In the genomic region with DNA sequence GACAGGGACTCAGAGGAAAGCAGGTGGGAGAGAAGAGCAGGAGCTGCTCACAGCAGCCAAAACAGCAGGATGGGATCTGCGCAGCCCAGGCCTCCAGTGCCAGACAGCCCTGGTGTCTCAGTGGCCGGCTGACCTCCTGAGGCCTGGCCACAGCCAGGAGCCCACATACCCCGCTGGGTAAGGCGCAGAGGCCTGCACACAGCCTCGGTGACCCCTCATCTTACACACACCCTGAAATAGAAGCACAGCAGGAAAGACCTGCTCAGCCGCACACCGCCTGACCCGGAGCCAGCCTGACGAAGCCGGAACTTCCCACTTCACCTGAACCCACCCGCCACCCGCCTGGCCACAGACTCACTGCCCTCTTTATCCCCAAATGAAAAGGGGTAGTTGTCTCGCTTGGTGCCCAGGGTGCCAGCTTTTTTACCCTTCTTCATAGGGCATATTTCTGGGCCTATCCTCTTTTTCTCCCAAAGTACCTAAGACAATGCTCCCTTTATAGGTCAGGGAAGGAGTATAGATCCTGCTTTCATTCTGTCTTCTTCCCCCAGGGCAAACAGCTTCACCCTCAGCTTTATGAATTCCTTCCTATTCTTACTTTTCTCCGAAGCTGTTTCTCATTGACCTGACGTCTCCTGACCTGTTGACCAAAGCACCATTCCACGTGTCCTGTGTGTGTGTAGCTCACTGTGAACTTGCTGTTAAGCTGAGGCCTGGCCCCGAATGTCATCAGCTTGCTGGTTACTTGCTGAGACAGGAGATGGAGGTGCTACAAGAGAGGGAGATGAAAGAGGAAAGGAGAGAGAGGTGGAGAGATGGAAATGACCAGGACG, we compare ENCODE assay signal across 14 cellular contexts. TPM values are rescaled to one million over a fixed set of nuclear protein-coding genes. Genes with fewer than 3 reads are reported as not detected.
DNase-seq lines count a peak whose midpoint lies in the region; ATAC-seq and TF ChIP-seq lines count a peak whose summit lies in the region.
"Had no signal": no experiment of that assay in that cellular context is flagged by ENCODE, and none has a peak within 500 bp of the region (broad histone marks: within the 10 kb centered on the region; RNA-seq: fewer than 3 reads in every experiment).

No MANE protein-coding gene starts in this region.

- H3K4me3 Mint-ChIP-seq in endodermal cell (no peak overlapping the region), neural crest cell (no peak overlapping the region), type B pancreatic cell (peak overlapping the region; percentile 4), osteocyte (ENCODE audit: unreplicated experiment) (no peak overlapping the region)
- H3K4me3 Mint-ChIP-seq: CD4-positive, alpha-beta memory T cell had no signal

- peak overlapping the region; percentile 22 for H3K27ac ChIP-seq in endodermal cell (ENCODE audit: low read depth, low read length)

- DNase-seq in RPMI7951 (ENCODE audit: low read depth) = peak; percentile 57
- DNase-seq in endodermal cell = no peak
- DNase-seq in neural crest cell (ENCODE audit: low read depth, low spot score) = no peak
- no peak for DNase-seq in type B pancreatic cell (ENCODE audit: extremely low spot score, unreplicated experiment)
- no peak for DNase-seq in osteocyte (ENCODE audit: extremely low spot score, unreplicated experiment)
- DNase-seq in NCI-H1092 (lab: John Stamatoyannopoulos, UW) = no peak
- DNase-seq: BE2C; CD4-positive, alpha-beta memory T cell; H7; NCI-H1417 treated with DMSO at 0.1 percent for 48 hours; NCI-H2029 treated with DMSO at 0.1 percent for 48 hours; NCI-H524; RPMI8226 had no signal

- H3K4me1 ChIP-seq in endodermal cell (ENCODE audit: control insufficient read depth, insufficient read depth, low read length) = no peaks in the 10 kb centered on the region
- H3K4me1 ChIP-seq: BE2C had no signal

- H3K9ac ChIP-seq in endodermal cell (ENCODE audit: extremely low read depth, low read length, poor library complexity, severe bottlenecking) = no peak overlapping the region

- no peaks in the 10 kb centered on the region for H3K9me3 Mint-ChIP-seq in endodermal cell
- H3K9me3 Mint-ChIP-seq in neural crest cell = no peaks in the 10 kb centered on the region
- peaks cover 7% of the 10 kb centered on the region for H3K9me3 Mint-ChIP-seq in type B pancreatic cell
- no peaks in the 10 kb centered on the region for H3K9me3 Mint-ChIP-seq in osteocyte (ENCODE audit: unreplicated experiment)
- H3K9me3 Mint-ChIP-seq: CD4-positive, alpha-beta memory T cell had no signal

- H3K27me3 Mint-ChIP-seq in endodermal cell (ENCODE audit: insufficient read depth) (peaks cover 9% of the 10 kb centered on the region), neural crest cell (ENCODE audit: low read depth) (no peaks in the 10 kb centered on the region), type B pancreatic cell (peaks cover 10% of the 10 kb centered on the region), osteocyte (ENCODE audit: unreplicated experiment) (peaks cover 5% of the 10 kb centered on the region)

- H3K9me3 ChIP-seq in endodermal cell (ENCODE audit: control insufficient read depth, low read length) = no peaks in the 10 kb centered on the region
- H3K9me3 ChIP-seq: BE2C had no signal

- H3K36me3 ChIP-seq in endodermal cell (ENCODE audit: control insufficient read depth, insufficient read depth, low read length) = no peaks in the 10 kb centered on the region
- H3K36me3 ChIP-seq: BE2C had no signal

- H3K27ac Mint-ChIP-seq in endodermal cell (no peak overlapping the region), neural crest cell (ENCODE audit: unreplicated experiment) (peak overlapping the region; percentile 90), type B pancreatic cell (peak overlapping the region; percentile 66), osteocyte (ENCODE audit: unreplicated experiment) (no peak overlapping the region)

- H3K27me3 ChIP-seq in endodermal cell (ENCODE audit: control insufficient read depth, insufficient read depth, low read length, poor library complexity, severe bottlenecking) = no peaks in the 10 kb centered on the region
- H3K27me3 ChIP-seq: BE2C had no signal

- TF ChIP-seq CTCF in endodermal cell (conservative IDR thresholded peaks at IDR 0.05) (no peak), neural crest cell (conservative IDR thresholded peaks at IDR 0.05) (no peak), type B pancreatic cell (conservative IDR thresholded peaks at IDR 0.05) (no peak), osteocyte (IDR thresholded peaks at IDR 0.05) (no peak)

- H3K4me3 ChIP-seq in endodermal cell (ENCODE audit: low read length) = no peak overlapping the region

- ATAC-seq in GM18907 (IDR thresholded peaks at IDR 0.05; ENCODE audit: unreplicated experiment) = no peak

- H3K4me1 Mint-ChIP-seq in endodermal cell = peaks cover 11% of the 10 kb centered on the region
- peaks cover 44% of the 10 kb centered on the region for H3K4me1 Mint-ChIP-seq in neural crest cell
- H3K4me1 Mint-ChIP-seq in type B pancreatic cell (ENCODE audit: unreplicated experiment) = peaks cover 52% of the 10 kb centered on the region
- H3K4me1 Mint-ChIP-seq in osteocyte (ENCODE audit: unreplicated experiment) = peaks cover 11% of the 10 kb centered on the region

- WGBS in endodermal cell (ENCODE audit: insufficient coverage in 1 of 2, insufficient read length in 1 of 2), 2 experiments = 86 to 91% methylated on average over 9 to 18 of the region's 18 CpGs

- H3K36me3 Mint-ChIP-seq in endodermal cell (ENCODE audit: low read depth) = no peaks in the 10 kb centered on the region
- no peaks in the 10 kb centered on the region for H3K36me3 Mint-ChIP-seq in neural crest cell (ENCODE audit: low read depth)
- H3K36me3 Mint-ChIP-seq in type B pancreatic cell = no peaks in the 10 kb centered on the region
- no peaks in the 10 kb centered on the region for H3K36me3 Mint-ChIP-seq in osteocyte (ENCODE audit: unreplicated experiment)
- H3K36me3 Mint-ChIP-seq: CD4-positive, alpha-beta memory T cell had no signal

RNA-seq across cellular contexts. Expression of gene PYROXD2, which starts 49.1 kb away (rescaled TPM):
- total RNA-seq in RPMI7951 (2014; rRNA removed; shearing (Covaris generic)) = 1.3 and 2.0 TPM in 2 replicates
- total RNA-seq in endodermal cell (1 to 10 TPM; 9.2 to 9.5 TPM), neural crest cell (5.0 and 5.7 TPM in 2 replicates), type B pancreatic cell (ENCODE audit: low replicate concordance) (6.1 and 14.9 TPM in 2 replicates), osteocyte (4.6 and 4.8 TPM in 2 replicates)
- polyA plus RNA-seq in endodermal cell (2013, experiment 1 of 2) = 13.3 TPM
- 13.5 TPM for polyA plus RNA-seq in endodermal cell (2013, experiment 2 of 2)

Comparison
In these comparisons a context has a peak if more than half of its experiments do, and no peak if none do; other contexts are left out.
1. H3K27ac Mint-ChIP-seq: peak in neural crest cell (single experiment) and type B pancreatic cell (single experiment); none in endodermal cell (single experiment) and osteocyte (single experiment).